Comparison of ENCODE assay signal across 19 cellular contexts in the genomic region with DNA sequence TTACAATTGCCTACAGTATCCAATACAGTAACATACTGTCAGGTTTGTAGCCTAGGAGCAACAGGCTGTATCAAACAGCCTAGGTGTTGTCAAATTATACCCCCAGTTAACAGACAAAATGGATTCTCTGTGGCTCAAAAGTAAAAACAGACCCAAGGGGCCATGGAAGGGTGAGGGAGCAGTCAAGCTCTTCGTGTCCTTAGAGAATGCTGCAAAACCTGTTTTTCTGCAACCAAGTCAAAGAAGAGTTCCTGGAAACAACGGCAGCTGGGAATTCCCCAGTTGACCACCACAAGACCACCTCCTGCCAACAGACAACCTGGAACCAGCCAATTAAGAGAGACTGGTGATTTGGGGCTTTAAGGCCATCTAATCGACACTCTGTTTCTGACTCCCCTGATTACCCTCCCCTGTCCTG. TPM values are rescaled to one million over a fixed set of nuclear protein-coding genes. Genes with fewer than 3 reads are reported as not detected.
DNase-seq lines count a peak whose midpoint lies in the region; TF ChIP-seq lines count a peak whose summit lies in the region.
"Had no signal": no experiment of that assay in that cellular context is flagged by ENCODE, and none has a peak within 500 bp of the region (broad histone marks: within the 10 kb centered on the region; RNA-seq: fewer than 3 reads in every experiment).

No MANE protein-coding gene starts in this region.

- H3K4me1 ChIP-seq in colonic mucosa: peaks cover 5% of the 10 kb centered on the region
- H3K4me1 ChIP-seq in thyroid gland: peaks cover 67 to 69% of the 10 kb centered on the region in 2 donors
- peaks cover 3 to 9% (median 7%) of the 10 kb centered on the region in 4 donors for H3K4me1 ChIP-seq in esophagus muscularis mucosa

- intact Hi-C loops in colonic mucosa (cut with DNase I) (loop anchor here (10.0 kb wide), 1 partner anchor 303 kb away; no protein-coding TSS in a partner anchor), thyroid gland (cut with DNase I) (no loop called here), esophagus muscularis mucosa (cut with DNase I) (loop anchor here (5.0 to 10.0 kb wide), 2 partner anchors 71 to 303 kb away; no protein-coding TSS in a partner anchor)

- TF ChIP-seq CTCF in colonic mucosa (IDR thresholded peaks at IDR 0.05): no peak
- no peak for TF ChIP-seq CTCF in kidney epithelial cell (IDR thresholded peaks at IDR 0.05; ENCODE audit: insufficient read depth, low read length, poor library complexity, severe bottlenecking)
- TF ChIP-seq CTCF in thyroid gland (IDR thresholded peaks at IDR 0.05): no peak
- TF ChIP-seq CTCF in esophagus muscularis mucosa (IDR thresholded peaks at IDR 0.05): no peak

- TF ChIP-seq POLR2A in thyroid gland (IDR thresholded peaks at IDR 0.05) (no peak), esophagus muscularis mucosa (IDR thresholded peaks at IDR 0.05; ENCODE audit: low read depth) (no peak)

- no peak overlapping the region for H3K4me3 ChIP-seq in colonic mucosa
- no peak overlapping the region for H3K4me3 ChIP-seq in kidney epithelial cell (ENCODE audit: low read depth, low read length)
- H3K4me3 ChIP-seq in thyroid gland (replicated peaks in 1 of 3): no peak overlapping the region
- H3K4me3 ChIP-seq in esophagus muscularis mucosa: no peak overlapping the region
- H3K4me3 ChIP-seq: BLaER1 treated with 17β-estradiol and CSF1 and Interleukin-3, amounts not matched to agents 10 nM and 100 nM; thoracic aorta had no signal

- H3K27ac ChIP-seq in colonic mucosa (peak overlapping the region; percentile 75), thyroid gland (peak overlapping the region; percentile 40 to 99 (median 93)), esophagus muscularis mucosa (replicated peaks in 1 of 4) (no peak overlapping the region)
- H3K27ac ChIP-seq: BLaER1 treated with 17β-estradiol and CSF1 and Interleukin-3, amounts not matched to agents 10 nM and 100 nM; HL-60; KMS-11; thoracic aorta had no signal

- no peak overlapping the region for H3K9ac ChIP-seq in colonic mucosa (ENCODE audit: low read depth in 2 of 2, low read length in 2 of 2)
- H3K9ac ChIP-seq: BLaER1 treated with 17β-estradiol and CSF1 and Interleukin-3, amounts not matched to agents 10 nM and 100 nM; KMS-11 had no signal

- DNase-seq in DMS53 (lab: John Stamatoyannopoulos, UW) (peak; percentile 40), DMS53 treated with DMSO at 0.1 percent for 48 hours (lab: John Stamatoyannopoulos, UW; ENCODE audit: unreplicated experiment) (no peak), colonic mucosa (no peak), kidney epithelial cell (ENCODE audit: low read depth) (peak; percentile 14), thyroid gland (peak; percentile 59 to 65), DMS114 treated with DMSO at 0.1 percent for 48 hours (lab: John Stamatoyannopoulos, UW; ENCODE audit: unreplicated experiment) (no peak), A172 (ENCODE audit: low spot score) (no peak), esophagus muscularis mucosa (ENCODE audit: extremely low spot score) (no peak)
- DNase-seq: activated CD4-positive, alpha-beta T cell treated with anti-CD3 and anti-CD28 coated beads, Interleukin-2, amount 50 U/mL, for 48 hours; activated naive CD4-positive, alpha-beta T cell treated with Interleukin-2 at 50 U/mL for 16 hours; aorta; NCI-H1105 treated with DMSO at 0.1 percent for 48 hours; posterior cingulate gyrus; stimulated activated CD4-positive, alpha-beta T cell treated with anti-CD3 and anti-CD28 coated beads, Interleukin-12 subunit alpha, Interleukin-12 subunit beta, amount 100 ng/mL, for 4 hours; SW 1271 had no signal

- H3K9me3 ChIP-seq in colonic mucosa (no peaks in the 10 kb centered on the region), thyroid gland (no peaks in the 10 kb centered on the region), esophagus muscularis mucosa (no peaks in the 10 kb centered on the region)
- H3K9me3 ChIP-seq: BLaER1 treated with 17β-estradiol and CSF1 and Interleukin-3, amounts not matched to agents 10 nM and 100 nM; thoracic aorta had no signal

- H3K36me3 ChIP-seq in colonic mucosa (no peaks in the 10 kb centered on the region), kidney epithelial cell (ENCODE audit: control insufficient read depth, insufficient read depth, low read length) (no peaks in the 10 kb centered on the region), thyroid gland (no peaks in the 10 kb centered on the region), esophagus muscularis mucosa (peaks cover 0 to 16% (median 0%) of the 10 kb centered on the region in 4 donors)
- H3K36me3 ChIP-seq: BLaER1 treated with 17β-estradiol and CSF1 and Interleukin-3, amounts not matched to agents 10 nM and 100 nM; thoracic aorta had no signal

- H3K27me3 ChIP-seq in colonic mucosa: no peaks in the 10 kb centered on the region
- H3K27me3 ChIP-seq in kidney epithelial cell (ENCODE audit: control insufficient read depth, insufficient read depth, low read length): no peaks in the 10 kb centered on the region
- no peaks in the 10 kb centered on the region for H3K27me3 ChIP-seq in thyroid gland
- no peaks in the 10 kb centered on the region for H3K27me3 ChIP-seq in esophagus muscularis mucosa
- H3K27me3 ChIP-seq: BLaER1 treated with 17β-estradiol and CSF1 and Interleukin-3, amounts not matched to agents 10 nM and 100 nM had no signal

- TF ChIP-seq EP300 in esophagus muscularis mucosa (IDR thresholded peaks at IDR 0.05): no peak

- 10 to 37% methylated on average over 3 of the region's 3 CpGs for WGBS in thyroid gland, 2 donors
- WGBS in esophagus muscularis mucosa: 56% methylated on average over 3 of the region's 3 CpGs

RNA-seq across cellular contexts. Expression of a gene that starts 11.1 kb away (rescaled TPM):
- 10 to 100 TPM; 40.1 to 46.0 TPM for total RNA-seq in colonic mucosa
- 30.9 and 33.2 TPM in 2 replicates for total RNA-seq in kidney epithelial cell
- 10 to 100 TPM; 31.8 to 42.3 (median 34.5) TPM for total RNA-seq in thyroid gland
- total RNA-seq in A172 (2014; rRNA removed; shearing (Covaris generic)): 80.3 and 116 TPM in 2 replicates
- 10 to 100 TPM; 23.8 to 37.4 (median 26.1) TPM for total RNA-seq in esophagus muscularis mucosa

RNA-seq across cellular contexts. Expression of a gene that starts 45.7 kb away (rescaled TPM):
- 10 to 100 TPM; 89.1 to 91.3 TPM for total RNA-seq in colonic mucosa
- total RNA-seq in kidney epithelial cell: 49.1 and 62.8 TPM in 2 replicates
- 100 to 1,000 TPM in 3 of 4 donors, 10 to 100 TPM in 1; 84.0 to 158 (median 114) TPM for total RNA-seq in thyroid gland
- total RNA-seq in A172 (2014; rRNA removed; shearing (Covaris generic)): 43.4 and 44.3 TPM in 2 replicates
- 10 to 100 TPM; 54.8 to 84.3 (median 78.1) TPM for total RNA-seq in esophagus muscularis mucosa

Comparison
In these comparisons a context has a peak if more than half of its experiments do, and no peak if none do; other contexts are left out.
1. DNase-seq: peak in DMS53 (single experiment), kidney epithelial cell (single experiment) and thyroid gland (2 of 2); none in DMS53 treated with DMSO at 0.1 percent for 48 hours (single experiment), colonic mucosa (single experiment), DMS114 treated with DMSO at 0.1 percent for 48 hours (single experiment), A172 (single experiment) and esophagus muscularis mucosa (single experiment).
2. H3K27ac ChIP-seq: peak in colonic mucosa (single experiment) and thyroid gland (3 of 3); none in esophagus muscularis mucosa (0 of 4).